ENCODE assay signal across 16 cellular contexts in the genomic region with DNA sequence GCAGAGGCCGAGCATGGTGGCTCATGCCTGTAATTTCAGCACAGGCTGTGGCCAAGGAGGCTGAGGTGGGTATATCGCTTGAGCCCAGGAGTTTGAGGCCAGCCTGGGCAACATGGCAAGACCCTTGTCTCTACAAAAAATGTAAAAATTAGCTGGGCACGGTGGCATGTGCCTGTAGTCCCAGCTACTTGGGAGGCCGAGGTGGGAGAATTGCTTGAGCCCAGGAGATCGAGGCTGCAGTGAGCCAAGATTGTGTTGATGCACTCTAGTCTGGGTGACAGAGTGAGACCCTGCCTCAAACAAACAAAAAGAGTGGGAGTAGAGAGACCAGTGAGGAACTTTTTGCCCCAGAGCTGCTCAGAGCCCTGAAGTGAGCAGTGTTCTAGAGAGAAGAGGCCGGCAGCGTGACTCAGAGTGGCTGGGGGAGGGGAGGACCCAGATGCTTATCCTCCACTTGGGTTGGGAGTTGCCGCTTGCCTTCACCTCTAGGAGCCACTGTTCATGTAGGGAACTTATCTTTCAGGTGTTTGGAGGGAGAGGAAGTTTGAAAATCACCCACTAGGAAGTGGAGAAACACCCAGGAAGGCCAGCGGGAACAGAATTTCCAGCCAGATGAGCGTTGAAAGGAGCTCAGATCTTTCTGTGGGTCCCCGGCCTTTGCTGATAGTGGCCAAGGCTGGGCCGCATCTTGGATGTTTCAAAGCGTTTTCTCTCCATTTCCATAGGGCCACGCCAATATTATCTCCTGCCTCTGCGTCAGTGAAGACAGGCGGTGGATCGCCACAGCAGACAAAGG. TPM values are rescaled to one million over a fixed set of nuclear protein-coding genes. Genes with fewer than 3 reads are reported as not detected.
DNase-seq lines count a peak whose midpoint lies in the region; ATAC-seq and TF ChIP-seq lines count a peak whose summit lies in the region.
"Had no signal": no experiment of that assay in that cellular context is flagged by ENCODE, and none has a peak within 500 bp of the region (broad histone marks: within the 10 kb centered on the region; RNA-seq: fewer than 3 reads in every experiment).

No MANE protein-coding gene starts in this region.

- H3K4me3 ChIP-seq in BLaER1: no peak overlapping the region
- H3K4me3 ChIP-seq in IMR-90 (ENCODE audit: insufficient read depth, low read depth, low read length): no peak overlapping the region
- no peak overlapping the region for H3K4me3 ChIP-seq in adrenal gland
- H3K4me3 ChIP-seq in ovary: no peak overlapping the region

- H2AK5ac ChIP-seq in IMR-90 (ENCODE audit: low read depth, low read length): peak overlapping the region; percentile 48; the same call in 1 of the 2 replicates

- CTCF ChIA-PET in IMR-90 (lab: Yijun Ruan, JAX): no interaction called here

- H2BK20ac ChIP-seq in IMR-90 (ENCODE audit: low read depth, low read length): 0 out of 2 replicates have a peak overlapping the region, but pooled peaks have one; percentile 9

- TF ChIP-seq CTCF in IMR-90 (conservative IDR thresholded peaks at IDR 0.05; ENCODE audit: low read depth, low read length) (no peak), adrenal gland (IDR thresholded peaks at IDR 0.05) (no peak), ovary (IDR thresholded peaks at IDR 0.05) (no peak)

- H2AFZ ChIP-seq in IMR-90 (replicated peaks; ENCODE audit: low read length, poor library complexity): peak overlapping the region; percentile 47

- H3K18ac ChIP-seq in IMR-90 (ENCODE audit: low read depth, low read length): no peak overlapping the region

- dilution Hi-C loops in IMR-90 (cut with HindIII; ENCODE audit: low sequenced_read_pairs, unreplicated experiment): no loop called here

- no peak overlapping the region for H3K23ac ChIP-seq in IMR-90 (ENCODE audit: low read depth, low read length)

- no peaks in the 10 kb centered on the region for H3K79me1 ChIP-seq in IMR-90 (ENCODE audit: low read depth in 1 of 2, low read length in 2 of 2)

- peak overlapping the region; percentile 26; the same call in 1 of the 2 replicates for H2BK120ac ChIP-seq in IMR-90 (ENCODE audit: low read depth, low read length)

- in situ Hi-C loops in IMR-90 (cut with MboI; ENCODE audit: low sequenced_read_pairs): no loop called here

- no peak overlapping the region for H2BK5ac ChIP-seq in IMR-90 (ENCODE audit: low read depth, low read length, poor library complexity, severe bottlenecking)

- H3K36me3 ChIP-seq in BLaER1: peaks cover 13% of the 10 kb centered on the region; the same call in 1 of the 2 replicates
- H3K36me3 ChIP-seq in IMR-90 (ENCODE audit: control insufficient read depth, insufficient read depth, low read length): peaks cover 11% of the 10 kb centered on the region
- no peaks in the 10 kb centered on the region for H3K36me3 ChIP-seq in adrenal gland (replicated peaks in 1 of 2)
- H3K36me3 ChIP-seq in ovary: no peaks in the 10 kb centered on the region

- no peak for TF ChIP-seq POLR2A in IMR-90 (IDR thresholded peaks at IDR 0.05; ENCODE audit: low read depth, low read length)
- no peak for TF ChIP-seq POLR2A in adrenal gland (IDR thresholded peaks at IDR 0.05)
- no peak for TF ChIP-seq POLR2A in ovary (IDR thresholded peaks at IDR 0.05)

- H3K4me2 ChIP-seq in BLaER1 (peak overlapping the region; percentile 27), IMR-90 (ENCODE audit: low read depth, low read length) (no peak overlapping the region)

- DNase-seq in IMR-90 (peak; percentile 42), adrenal gland (peak in 5 of 7 donors; percentile 27 to 54 (median 38)), iris pigment epithelial cell (ENCODE audit: low read depth) (peak; percentile 64), ovary (no peak), HCEC 1CT (no peak), CD1c-positive myeloid dendritic cell (ENCODE audit: extremely low spot score) (no peak)
- DNase-seq: activated CD4-positive, CD25-positive, alpha-beta regulatory T cell treated with anti-CD3 and anti-CD28 coated beads, Interleukin-2, amount 50 U/mL, for 72 hours; cerebellar nuclear complex; GF-D8; Kasumi-1; left cardiac atrium; NCI-H2227 treated with DMSO at 0.1 percent for 48 hours; occipital lobe had no signal

- H3K56ac ChIP-seq in IMR-90 (ENCODE audit: extremely low read depth, insufficient read depth, low read length): no peak overlapping the region

- H3K9me1 ChIP-seq in IMR-90 (ENCODE audit: insufficient read depth, low read length): peaks cover 7% of the 10 kb centered on the region; the same call in 1 of the 2 replicates

- no peak overlapping the region; the same call in 1 of the 2 replicates for H3K14ac ChIP-seq in IMR-90 (replicated peaks; ENCODE audit: low read depth, low read length)

- peak overlapping the region; percentile 60; the same call in 1 of the 2 replicates for H4K91ac ChIP-seq in IMR-90 (ENCODE audit: insufficient read depth, low read depth, low read length)

- ATAC-seq in IMR-90 (ENCODE audit: low read depth) (peak; percentile 77), HG03442 (IDR thresholded peaks at IDR 0.05; ENCODE audit: unreplicated experiment) (no peak)
- ATAC-seq: Right ventricle myocardium inferior had no signal

- H2BK15ac ChIP-seq in IMR-90 (ENCODE audit: low read depth, low read length): peak overlapping the region; percentile 61; the same call in 2 of the 3 replicates

- WGBS in IMR-90 (ENCODE audit: extremely low coverage in 2 of 2, insufficient read length in 1 of 2), 2 experiments: 75% methylated on average over 4 of the region's 17 CpGs; no CpG with 5 or more reads in 1 of the 2 experiments
- WGBS in adrenal gland, 4 donors: 84 to 92% (median 88%) methylated on average over 17 of the region's 17 CpGs
- 90 to 93% (median 93%) methylated on average over 17 of the region's 17 CpGs for WGBS in ovary, 3 donors

- BruUV-seq in IMR-90 (replicated peaks; lab: Mats Ljungman, UMichigan): no TSS peak

- intact Hi-C loops in IMR-90 (cut with micrococcal nuclease): loop anchor here (1.0 kb wide), 1 partner anchor 22 kb away; no protein-coding TSS in a partner anchor
- intact Hi-C loops in adrenal gland (cut with DNase I): no loop called here
- intact Hi-C loops in ovary (cut with DNase I): no loop called here

- H3K4ac ChIP-seq in IMR-90 (ENCODE audit: low read depth, low read length): peak overlapping the region; percentile 51; the same call in 1 of the 2 replicates

- H4K20me1 ChIP-seq in BLaER1 (no peaks in the 10 kb centered on the region), IMR-90 (ENCODE audit: insufficient read depth, low read length) (no peaks in the 10 kb centered on the region)

- peaks cover 13% of the 10 kb centered on the region for H3K9me3 ChIP-seq in BLaER1
- peaks cover 4% of the 10 kb centered on the region; the same call in 1 of the 2 replicates for H3K9me3 ChIP-seq in IMR-90 (ENCODE audit: control insufficient read depth, insufficient read depth, low read length)
- H3K9me3 ChIP-seq in adrenal gland (replicated peaks in 1 of 3): no peaks in the 10 kb centered on the region
- no peaks in the 10 kb centered on the region for H3K9me3 ChIP-seq in ovary

- no peak overlapping the region; the same call in 1 of the 2 replicates for H4K5ac ChIP-seq in IMR-90 (ENCODE audit: low read depth, low read length)

- H3K9ac ChIP-seq in BLaER1: no peak overlapping the region
- no peak overlapping the region for H3K9ac ChIP-seq in IMR-90 (ENCODE audit: low read depth, low read length)

- H3K27me3 ChIP-seq in BLaER1 (no peaks in the 10 kb centered on the region), IMR-90 (ENCODE audit: control insufficient read depth, insufficient read depth, low read length) (no peaks in the 10 kb centered on the region), adrenal gland (no peaks in the 10 kb centered on the region), ovary (no peaks in the 10 kb centered on the region)

- TF ChIP-seq RAD21 in IMR-90 (IDR thresholded peaks at IDR 0.05; ENCODE audit: low read length): no peak

- H2AK9ac ChIP-seq in IMR-90 (replicated peaks; ENCODE audit: low read depth, low read length, poor library complexity): peak overlapping the region; percentile 48

- POLR2A ChIA-PET in IMR-90 (lab: Charles Lee; ENCODE audit: unreplicated experiment): no interaction called here

- no peak for TF ChIP-seq EP300 in ovary (IDR thresholded peaks at IDR 0.05)

- peak overlapping the region; percentile 47 for H3K27ac ChIP-seq in BLaER1
- H3K27ac ChIP-seq in IMR-90 (ENCODE audit: insufficient read depth, low read length): no peak overlapping the region
- no peak overlapping the region for H3K27ac ChIP-seq in adrenal gland
- H3K27ac ChIP-seq in ovary: no peak overlapping the region

- H3K4me1 ChIP-seq in BLaER1 (peaks cover 64% of the 10 kb centered on the region), IMR-90 (ENCODE audit: control insufficient read depth, insufficient read depth, low read length) (peaks cover 2% of the 10 kb centered on the region; the same call in 1 of the 2 replicates), adrenal gland (replicated peaks in 1 of 2) (no peaks in the 10 kb centered on the region), ovary (ENCODE audit: insufficient read depth) (no peaks in the 10 kb centered on the region)

- peak overlapping the region; percentile 45 to 78; a peak in 1 of 4 replicates for H4K8ac ChIP-seq in IMR-90 (ENCODE audit: low read depth in 2 of 2, low read length in 2 of 2)

TF ChIP-seq in IMR-90, 13 proteins besides CTCF, POLR2A, EP300 and RAD21:
- TF ChIP-seq SMC3 (IDR thresholded peaks at IDR 0.05; ENCODE audit: low read depth, low read length) (no peak), NFE2L2 (IDR thresholded peaks at IDR 0.05; ENCODE audit: low read depth, low read length) (no peak), MXI1 (IDR thresholded peaks at IDR 0.05; ENCODE audit: borderline replicate concordance, low read depth, low read length) (no peak), RFX5 (IDR thresholded peaks at IDR 0.05; ENCODE audit: low read depth, low read length) (no peak)
TF ChIP-seq in IMR-90: peak in this region for 0.

RNA-seq across cellular contexts. Expression of a gene that starts 15.3 kb away (rescaled TPM):
- total RNA-seq in IMR-90 (2012; rRNA removed) (9.1 and 9.4 TPM in 2 replicates), adrenal gland (1 to 10 TPM in 7 of 8 donors, under 1 TPM in 1; 0.30 to 9.0 (median 2.6) TPM), ovary (10 to 100 TPM in 1 of 7 donors, 1 to 10 TPM in 6; 2.7 to 28.7 (median 8.2) TPM)
- polyA plus RNA-seq in IMR-90 (2012; rRNA removed) (6.8 and 7.8 TPM in 2 replicates), adrenal gland (10 to 100 TPM in 1 of 3 donors, 1 to 10 TPM in 1, under 1 TPM in 1; 0.92 to 11.6 (median 2.7) TPM), ovary (1 to 10 TPM; 1.2 to 5.5 TPM)
- polyA plus RNA-seq in IMR-90 (2012; cell fraction: cytosol; rRNA removed): 4.2 and 6.8 TPM in 2 replicates
- polyA plus RNA-seq in IMR-90 (2012; cell fraction: nucleus; rRNA removed; ENCODE audit: low replicate concordance): 5.3 and 12.5 TPM in 2 replicates

RNA-seq across cellular contexts. Expression of a gene that starts 45.1 kb away (rescaled TPM):
- 142 and 156 TPM in 2 replicates for total RNA-seq in IMR-90 (2012; rRNA removed)
- polyA plus RNA-seq in IMR-90 (2012; rRNA removed): 135 and 138 TPM in 2 replicates
- polyA plus RNA-seq in IMR-90 (2012; cell fraction: cytosol; rRNA removed): 82.4 and 236 TPM in 2 replicates
- 75.4 and 108 TPM in 2 replicates for polyA plus RNA-seq in IMR-90 (2012; cell fraction: nucleus; rRNA removed; ENCODE audit: low replicate concordance)
- 100 to 1,000 TPM in 1 of 8 donors, 10 to 100 TPM in 7; 45.3 to 145 (median 57.3) TPM for total RNA-seq in adrenal gland
- 10 to 100 TPM; 31.4 to 32.7 (median 31.5) TPM for polyA plus RNA-seq in adrenal gland
- total RNA-seq in ovary: 10 to 100 TPM; 24.4 to 57.0 (median 35.5) TPM
- 10 to 100 TPM; 25.6 to 58.7 TPM for polyA plus RNA-seq in ovary

Comparison
In these comparisons a context has a peak if more than half of its experiments do, and no peak if none do; other contexts are left out.
1. DNase-seq: peak in IMR-90 (single experiment), adrenal gland (5 of 7) and iris pigment epithelial cell (single experiment); none in ovary (0 of 5), HCEC 1CT (single experiment) and CD1c-positive myeloid dendritic cell (single experiment).